In genomic region chr10:110485541-110485940, GRCh38 we compare ENCODE assay signal across 18 cellular contexts.
"Had no signal": no experiment of that assay in that cellular context is flagged by ENCODE, and none has a peak within 500 bp of the region (broad histone marks: within the 10 kb centered on the region; RNA-seq: fewer than 3 reads in every experiment).

No MANE protein-coding gene starts in this region.

- H3K9me3 ChIP-seq: heart left ventricle, pancreas had no signal

- H2AFZ ChIP-seq: neural progenitor cell had no signal

- H3K27ac ChIP-seq: heart left ventricle, neural progenitor cell, pancreas had no signal

- H3K36me3 ChIP-seq: heart left ventricle, neural progenitor cell, pancreas had no signal

- H3K4me3 ChIP-seq: heart left ventricle, neural progenitor cell, pancreas had no signal

- ATAC-seq: effector memory CD8-positive, alpha-beta T cell; heart left ventricle; natural killer cell; pancreas; right cardiac atrium had no signal

- H3K9ac ChIP-seq: neural progenitor cell had no signal

- H3K9me3 Mint-ChIP-seq: dendritic cell treated with granulocyte-macrophage colony-stimulating factor and Interleukin-4, amounts not matched to agents 40 ng/mL and 50 ng/mL, for 4 days; effector memory CD8-positive, alpha-beta T cell; natural killer cell; neural progenitor cell had no signal

- FAIRE-seq: colon, frontal cortex, pancreas, small intestine, urothelium cell line had no signal

- H3K27me3 ChIP-seq: heart left ventricle, neural progenitor cell, pancreas had no signal

- H3K4me3 Mint-ChIP-seq: dendritic cell treated with granulocyte-macrophage colony-stimulating factor and Interleukin-4, amounts not matched to agents 40 ng/mL and 50 ng/mL, for 4 days; effector memory CD8-positive, alpha-beta T cell; natural killer cell; neural progenitor cell had no signal

- H3K36me3 Mint-ChIP-seq: natural killer cell, neural progenitor cell had no signal

- H3K27me3 Mint-ChIP-seq: progenitor cell of endocrine pancreas had no signal

- H3K27ac Mint-ChIP-seq: dendritic cell treated with granulocyte-macrophage colony-stimulating factor and Interleukin-4, amounts not matched to agents 40 ng/mL and 50 ng/mL, for 4 days; effector memory CD8-positive, alpha-beta T cell; natural killer cell; neural progenitor cell had no signal

- DNase-seq: effector memory CD8-positive, alpha-beta T cell; heart left ventricle; hippocampal formation; kidney glomerular epithelial cell; natural killer cell; nucleus accumbens; pancreas; right cardiac atrium; small intestine; stimulated activated CD4-positive, alpha-beta T cell treated with anti-CD3 and anti-CD28 coated beads, Interleukin-2, amount 100 ng/mL, for 48 hours; stimulated activated naive CD4-positive, alpha-beta T cell treated with Interleukin-2 at 50 U/mL for 16 hours; trophoblast cell had no signal

- H3K4me2 ChIP-seq: neural progenitor cell had no signal

- H3K4me1 ChIP-seq: pancreas had no signal
